Comparison of ENCODE assay signal across 9 cellular contexts in genomic region chr18:50266248-50266704, GRCh38. TPM values are rescaled to one million over a fixed set of nuclear protein-coding genes. Genes with fewer than 3 reads are reported as not detected.
DNase-seq lines count a peak whose midpoint lies in the region; ATAC-seq, FAIRE-seq and TF ChIP-seq lines count a peak whose summit lies in the region.
"Had no signal": no experiment of that assay in that cellular context is flagged by ENCODE, and none has a peak within 500 bp of the region (broad histone marks: within the 10 kb centered on the region; RNA-seq: fewer than 3 reads in every experiment).

Gene CFAP53 (minus strand): TSS chr18:50266495. CDS start chr18:50266404, 91 bp downstream.

- peaks cover 0 to 5% (median 0%) of the 10 kb centered on the region in 4 donors for H3K4me1 ChIP-seq in right lobe of liver

- intact Hi-C loops in dorsolateral prefrontal cortex (cut with DNase I), result no loop called here
- intact Hi-C loops in right lobe of liver (cut with DNase I), result no loop called here

- H3K36me3 ChIP-seq in BJ (ENCODE audit: control insufficient read depth, insufficient read depth, low read length) (peaks cover 15% of the 10 kb centered on the region), right lobe of liver (peaks cover 0 to 22% (median 6%) of the 10 kb centered on the region in 4 donors)

- DNase-seq in BJ (ENCODE audit: low read depth) (peak; percentile 50), GM19239 (ENCODE audit: insufficient read length, low spot score) (peak; percentile 93), NCI-H526 (lab: John Stamatoyannopoulos, UW) (peak; percentile 76 to 92), dorsolateral prefrontal cortex (peak; percentile 71 to 91 (median 84)), right lobe of liver (peak; percentile 94 to 96 (median 95))
- DNase-seq in activated CD4-positive, alpha-beta T cell treated with anti-CD3 and anti-CD28 coated beads, Interleukin-2, amount 50 U/mL, for 1 hour, result peak; percentile 70
- DNase-seq in stimulated activated CD4-positive, alpha-beta T cell treated with anti-CD3 and anti-CD28 coated beads, Interleukin-2, amount 100 ng/mL, for 48 hours, result peak; percentile 71 to 75

- FAIRE-seq in GM19239 (lab: Jason Lieb, UNC), result peak; percentile 98

- no peak for TF ChIP-seq CTCF in BJ (IDR thresholded peaks at IDR 0.05; ENCODE audit: insufficient read depth, low read depth, low read length)
- peak in 15 of 56 donors; percentile 5 to 33 (median 9) for TF ChIP-seq CTCF in dorsolateral prefrontal cortex (IDR thresholded peaks at IDR 0.05 in 54 of 56, conservative IDR thresholded peaks at IDR 0.05 in 2 of 56; ENCODE audit: low read depth in 1 of 56, partially characterized antibody in 56 of 56)
- TF ChIP-seq CTCF in right lobe of liver (IDR thresholded peaks at IDR 0.05), result no peak

- 0% methylated on average over 7 of the region's 37 CpGs for WGBS in right lobe of liver (ENCODE audit: insufficient coverage, low coverage, low lambda C conversion rate, missing lambda C conversion rate)

- POLR2A ChIA-PET in BJ (lab: Charles Lee), result no interaction called here

- H3K4me3 ChIP-seq in BJ (ENCODE audit: low read depth, low read length) (peak within 1 kb of the TSS; percentile 84), dorsolateral prefrontal cortex (peak within 1 kb of the TSS; percentile 41 to 87 (median 71)), right lobe of liver (peak within 1 kb of the TSS; percentile 49 to 75 (median 74))

- no peak for TF ChIP-seq POLR2A in right lobe of liver (IDR thresholded peaks at IDR 0.05)

- CTCF ChIA-PET in BJ (lab: Yijun Ruan, JAX), result interaction anchor here (0.6 to 1.7 kb wide), 3 partner anchors 13 to 91 kb away, joined by 3 to 4 read pairs (median 4); no protein-coding TSS in a partner anchor

- peak within 1 kb of the TSS in 34 of 59 donors; percentile 12 to 83 (median 48) for H3K27ac ChIP-seq in dorsolateral prefrontal cortex
- no peak within 1 kb of the TSS for H3K27ac ChIP-seq in right lobe of liver
- H3K27ac ChIP-seq: VCaP had no signal

- H3K27me3 ChIP-seq in BJ (ENCODE audit: control insufficient read depth, insufficient read depth, low read length) (no peaks in the 10 kb centered on the region), dorsolateral prefrontal cortex (no peaks in the 10 kb centered on the region), right lobe of liver (no peaks in the 10 kb centered on the region)

- peak; percentile 56 for ATAC-seq in HG03439 (IDR thresholded peaks at IDR 0.05; ENCODE audit: unreplicated experiment)
- peak; percentile 95 to 97 (median 96) for ATAC-seq in right lobe of liver

- H3K9me3 ChIP-seq in right lobe of liver, result no peaks in the 10 kb centered on the region

RNA-seq across cellular contexts. Expression of gene CFAP53, which starts in this region (rescaled TPM):
- 0.17 and 0.33 TPM in 2 replicates for polyA plus RNA-seq in BJ (2011; rRNA removed)
- polyA minus RNA-seq in BJ (2011; rRNA and poly(A)+ RNA removed), result 0.15 TPM in 1 of 2 replicates, not detected in the other
- total RNA-seq in dorsolateral prefrontal cortex (1 to 10 TPM in 118 of 120 experiments, under 1 TPM in 2; 0.79 to 6.2 (median 2.5) TPM), right lobe of liver (under 1 TPM in 3 of 6 experiments, not detected in 3; 0.13 to 0.17 (median 0.14) TPM)

Comparison
In these comparisons a context has a peak if more than half of its experiments do, and no peak if none do; other contexts are left out.
1. Peak in DNase-seq and H3K4me3 ChIP-seq in BJ; RNA of the gene not detected or under 1 TPM.
2. Peak in DNase-seq, ATAC-seq and H3K4me3 ChIP-seq in right lobe of liver; RNA of the gene not detected or under 1 TPM.
3. H3K27ac ChIP-seq: peak in dorsolateral prefrontal cortex (34 of 59); none in right lobe of liver (0 of 3).
4. Peak in every context shown above with its lines, with median percentiles within 50 percentile points of each other: DNase-seq and H3K4me3 ChIP-seq.